Comparison of ENCODE assay signal across 2 cellular contexts in the genomic region with DNA sequence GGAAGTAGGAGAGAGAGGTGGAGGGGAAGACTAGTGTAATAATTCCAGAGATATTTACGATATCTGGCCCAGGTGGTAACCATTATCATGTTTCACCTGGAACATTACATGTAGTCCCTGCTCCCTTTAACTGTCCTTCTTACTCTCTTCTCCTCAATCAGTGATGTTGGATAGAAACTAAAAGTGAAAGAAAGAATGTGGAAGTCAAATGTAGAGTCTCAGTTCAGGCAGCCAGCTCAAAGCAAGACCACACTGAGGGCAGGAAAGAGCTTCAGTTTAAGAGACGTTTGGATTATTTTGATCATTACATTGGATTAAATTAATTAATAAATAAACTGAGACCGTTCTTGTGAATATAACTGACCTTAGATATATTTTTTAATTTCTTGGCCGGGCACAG.
TF ChIP-seq lines count a peak whose summit lies in the region.

No MANE protein-coding gene starts in this region.

TF ChIP-seq in SK-N-SH, 30 proteins besides CTCF, POLR2A, EP300 and RAD21 (continued from another document):
- TF ChIP-seq REST (IDR thresholded peaks at IDR 0.05; ENCODE audit: low read depth, low read length) (no peak), GABPA (IDR thresholded peaks at IDR 0.05; ENCODE audit: low read depth) (no peak), YY1 (IDR thresholded peaks at IDR 0.05; ENCODE audit: low read depth) (no peak), ZBTB33 (IDR thresholded peaks at IDR 0.05; ENCODE audit: borderline replicate concordance, low read depth) (no peak), FOSL2 (IDR thresholded peaks at IDR 0.05; ENCODE audit: borderline replicate concordance, low read depth) (no peak), ELF1 (IDR thresholded peaks at IDR 0.05) (no peak)
- TF ChIP-seq, protein P1, sequence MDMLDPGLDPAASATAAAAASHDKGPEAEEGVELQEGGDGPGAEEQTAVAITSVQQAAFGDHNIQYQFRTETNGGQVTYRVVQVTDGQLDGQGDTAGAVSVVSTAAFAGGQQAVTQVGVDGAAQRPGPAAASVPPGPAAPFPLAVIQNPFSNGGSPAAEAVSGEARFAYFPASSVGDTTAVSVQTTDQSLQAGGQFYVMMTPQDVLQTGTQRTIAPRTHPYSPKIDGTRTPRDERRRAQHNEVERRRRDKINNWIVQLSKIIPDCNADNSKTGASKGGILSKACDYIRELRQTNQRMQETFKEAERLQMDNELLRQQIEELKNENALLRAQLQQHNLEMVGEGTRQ (IDR thresholded peaks at IDR 0.05; ENCODE audit: borderline replicate concordance, low read depth, low read length), result no peak

TF ChIP-seq in SK-N-SH treated with all-trans-retinoic acid at 6 μM for 48 hours, 23 proteins besides CTCF, POLR2A, EP300 and RAD21 (continued from another document):
- TF ChIP-seq TSHZ2 (CRISPR knock-in tag; IDR thresholded peaks at IDR 0.05) (no peak), ARNTL (CRISPR knock-in tag; IDR thresholded peaks at IDR 0.05; ENCODE audit: borderline replicate concordance, low read depth) (no peak), GLIS3 (CRISPR knock-in tag; IDR thresholded peaks at IDR 0.05) (no peak), ZFP30 (CRISPR knock-in tag; IDR thresholded peaks at IDR 0.05) (no peak), BACH2 (CRISPR knock-in tag; IDR thresholded peaks at IDR 0.05; ENCODE audit: borderline replicate concordance) (no peak)
